Comparison of ENCODE assay signal across 8 cellular contexts in the genomic region with DNA sequence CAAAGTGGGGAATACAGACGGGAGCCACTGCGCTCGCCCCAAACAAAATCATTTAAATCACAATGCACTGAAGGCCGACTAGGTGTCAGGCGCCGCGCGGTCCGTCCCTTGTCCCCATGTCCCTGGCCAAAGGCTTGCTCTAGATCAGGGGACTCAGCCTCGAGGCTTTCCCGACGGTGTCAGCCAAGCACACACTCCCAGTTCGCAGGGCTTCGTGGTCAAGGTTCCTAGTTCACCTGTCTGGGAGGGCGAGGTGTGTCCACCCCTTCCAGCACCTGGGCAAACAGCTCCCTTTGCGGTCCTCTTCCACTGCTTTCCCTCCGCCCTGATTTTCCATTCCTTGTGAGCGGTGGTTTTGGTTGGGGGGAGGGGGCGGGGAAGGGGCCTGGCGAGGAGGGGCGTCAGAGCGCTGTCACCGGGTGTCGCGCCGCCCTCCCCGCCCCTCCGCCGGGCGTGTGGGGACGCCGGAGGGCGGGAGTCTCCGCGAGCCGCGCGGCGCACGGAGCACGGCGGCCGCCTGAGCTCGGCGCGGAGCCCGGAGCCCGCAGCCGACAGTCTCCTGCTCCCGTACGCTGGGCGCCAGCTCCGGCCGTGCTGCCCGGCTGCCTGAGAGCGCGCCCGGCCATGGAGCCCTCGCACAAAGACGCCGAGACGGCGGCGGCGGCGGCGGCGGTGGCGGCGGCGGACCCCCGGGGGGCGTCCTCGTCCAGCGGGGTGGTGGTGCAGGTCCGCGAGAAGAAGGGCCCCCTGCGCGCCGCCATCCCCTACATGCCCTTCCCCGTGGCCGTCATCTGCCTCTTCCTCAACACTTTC. TPM values are rescaled to one million over a fixed set of nuclear protein-coding genes. Genes with fewer than 3 reads are reported as not detected.
DNase-seq lines count a peak whose midpoint lies in the region; ATAC-seq, FAIRE-seq and TF ChIP-seq lines count a peak whose summit lies in the region.

A gene with protein sequence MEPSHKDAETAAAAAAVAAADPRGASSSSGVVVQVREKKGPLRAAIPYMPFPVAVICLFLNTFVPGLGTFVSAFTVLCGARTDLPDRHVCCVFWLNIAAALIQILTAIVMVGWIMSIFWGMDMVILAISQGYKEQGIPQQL (plus strand): TSS at position 484 of the 813 bp plus-strand sequence. CDS start 141 bp downstream, at position 625.

- WGBS in GM12878 (ENCODE audit: insufficient coverage, insufficient replicate concordance, low lambda C conversion rate, missing lambda C conversion rate), result 1% methylated on average over 42 of the region's 82 CpGs

- peak; percentile 55 for ATAC-seq in GM12878
- no peak for ATAC-seq in HG03097 (IDR thresholded peaks at IDR 0.05; ENCODE audit: low FRiP score, unreplicated experiment)

- H3K27ac Mint-ChIP-seq in immature natural killer cell, result no peak within 1 kb of the TSS

- RAD21 ChIA-PET in GM12878 (lab: Charles Lee; ENCODE audit: unreplicated experiment), result interaction anchor here (0.8 to 2.3 kb wide), 3 partner anchors 60 to 139 kb away, joined by 3 to 11 read pairs (median 5); no protein-coding TSS in a partner anchor

- POLR2A ChIA-PET in GM12878 (lab: Charles Lee), result no interaction called here

- H3K27me3 Mint-ChIP-seq in immature natural killer cell (ENCODE audit: low read depth in 3 of 3), result peaks cover 17 to 28% (median 22%) of the 10 kb centered on the region in 3 donors

- peaks cover 0 to 4% (median 0%) of the 10 kb centered on the region in 3 donors for H3K36me3 Mint-ChIP-seq in immature natural killer cell

- TF ChIP-seq RAD21 in GM12878 (IDR thresholded peaks at IDR 0.05; ENCODE audit: insufficient read depth, low read depth, low read length), result no peak

- in situ Hi-C loops in GM12878 (cut with MboI), result no loop called here

- no peak within 1 kb of the TSS; the same call in 1 of the 2 replicates for H3K4me3 ChIP-seq in GM12878

- H3K4me2 ChIP-seq in GM12878 (ENCODE audit: control insufficient read depth, insufficient read depth), result peak within 1 kb of the TSS; percentile 53

- intact Hi-C loops in GM12878 (cut with micrococcal nuclease; ENCODE audit: unreplicated experiment), result loop anchor here (5.0 kb wide), 2 partner anchors 59 to 279 kb away; no protein-coding TSS in a partner anchor

- H4K20me1 ChIP-seq in GM12878 (ENCODE audit: control insufficient read depth, insufficient read depth), result no peaks in the 10 kb centered on the region

- peaks cover 9% of the 10 kb centered on the region for H3K4me1 ChIP-seq in GM12878 (ENCODE audit: control insufficient read depth, insufficient read depth, low read length)

- H3K4me1 Mint-ChIP-seq in immature natural killer cell, result peaks cover 13 to 15% of the 10 kb centered on the region in 2 donors

- H3K9me3 ChIP-seq in GM12878 (replicated peaks; ENCODE audit: control insufficient read depth, insufficient read depth, low read length), result no peaks in the 10 kb centered on the region

- peaks cover 10 to 11% of the 10 kb centered on the region in 2 experiments; a peak in 3 of 4 replicates for H3K27me3 ChIP-seq in GM12878 (replicated peaks in 1 of 2; ENCODE audit: control insufficient read depth in 2 of 2, insufficient read depth in 2 of 2, low read length in 1 of 2)

- FAIRE-seq in GM12878 (lab: Jason Lieb, UNC), result no peak

- no peak within 1 kb of the TSS for H2AFZ ChIP-seq in GM12878 (ENCODE audit: control insufficient read depth, low read depth, low read length)

- BruUV-seq in GM12878 (replicated peaks; lab: Mats Ljungman, UMichigan), result no TSS peak

- TF ChIP-seq POLR2A in GM12878 (IDR thresholded peaks at IDR 0.05; ENCODE audit: low read depth, low read length), result no peak

- H3K36me3 ChIP-seq in GM12878 (ENCODE audit: control insufficient read depth in 2 of 2, insufficient read depth in 2 of 2, low read length in 1 of 2), result no peaks in the 10 kb centered on the region

- CTCF ChIA-PET in GM12878 (lab: Yijun Ruan, JAX), result interaction anchor here (0.6 to 2.7 kb wide), 17 partner anchors 10 to 434 kb away, joined by 3 to 20 read pairs (median 4); a partner anchor contains a TSS

- H3K4me3 Mint-ChIP-seq in immature natural killer cell, result peak within 1 kb of the TSS; percentile 50 to 72 (median 68)

- peak; percentile 72 for DNase-seq in NCI-H82 (lab: John Stamatoyannopoulos, UW)
- DNase-seq in NCI-H82 treated with DMSO at 0.1 percent for 48 hours (lab: John Stamatoyannopoulos, UW; ENCODE audit: unreplicated experiment), result no peak
- DNase-seq in NCI-H748 (lab: John Stamatoyannopoulos, UW; ENCODE audit: unreplicated experiment), result peak; percentile 65
- no peak for DNase-seq in GM12878 (ENCODE audit: low read depth, low spot score)
- peak in 1 of 3 donors; percentile 19 for DNase-seq in immature natural killer cell
- DNase-seq in stimulated activated CD4-positive, alpha-beta T cell treated with anti-CD3 and anti-CD28 coated beads, Interleukin-1b, Interleukin-23, amount 100 ng/mL, for 48 hours, result peak; percentile 6
- no peak for DNase-seq in effector CD8-positive, alpha-beta T cell (lab: John Stamatoyannopoulos, UW)

- SMC1A ChIA-PET in GM12878 (lab: Charles Lee; ENCODE audit: uncharacterized antibody, unreplicated experiment), result interaction anchor here (0.6 to 1.4 kb wide), 3 partner anchors 15 to 397 kb away, joined by 3 to 5 read pairs (median 3); no protein-coding TSS in a partner anchor

- no peak within 1 kb of the TSS for H3K9ac ChIP-seq in GM12878 (ENCODE audit: control insufficient read depth, insufficient read depth, low read length)

- no peaks in the 10 kb centered on the region for H3K79me2 ChIP-seq in GM12878 (ENCODE audit: control insufficient read depth, insufficient read depth, low read length)

- no peak for TF ChIP-seq CTCF in GM12878 (IDR thresholded peaks at IDR 0.05 in 2 of 3, conservative IDR thresholded peaks at IDR 0.05 in 1 of 3; ENCODE audit: control insufficient read depth in 2 of 3, extremely low read depth in 1 of 3, insufficient read depth in 1 of 3, low read depth in 3 of 3, low read length in 3 of 3)

- no peak within 1 kb of the TSS for H3K27ac ChIP-seq in GM12878 (ENCODE audit: control insufficient read depth, insufficient read depth)

- H3K9me3 Mint-ChIP-seq in immature natural killer cell, result peaks cover 0 to 4% (median 0%) of the 10 kb centered on the region in 6 donors

- TF ChIP-seq EP300 in GM12878 (IDR thresholded peaks at IDR 0.05; ENCODE audit: borderline replicate concordance in 1 of 2, control insufficient read depth in 1 of 2, low read depth in 2 of 2, low read length in 2 of 2), result no peak

TF ChIP-seq in GM12878, 131 proteins besides CTCF, POLR2A, EP300 and RAD21:
- TF ChIP-seq CBX3 (IDR thresholded peaks at IDR 0.05; ENCODE audit: borderline replicate concordance, low read depth), result no peak
- TF ChIP-seq SUZ12 (IDR thresholded peaks at IDR 0.05; ENCODE audit: unreplicated experiment), result peak; percentile 99
- peak; percentile 43; the same call in 1 of the 2 replicates for TF ChIP-seq LARP7 (IDR thresholded peaks at IDR 0.05)
- TF ChIP-seq EZH2 (IDR thresholded peaks at IDR 0.05; ENCODE audit: borderline replicate concordance, control insufficient read depth, low read depth, low read length), result peak; percentile 62; the same call in 1 of the 2 replicates
- TF ChIP-seq ZNF384 (IDR thresholded peaks at IDR 0.05; ENCODE audit: borderline replicate concordance, low read depth, low read length), result no peak

RNA-seq across cellular contexts. Expression of the gene that starts here (rescaled TPM):
- total RNA-seq in GM12878 (2013; cell fraction: nucleolus; rRNA removed), result 1.6 and 1.7 TPM in 2 replicates
- total RNA-seq in GM12878 (2014; rRNA removed), result under 0.01 TPM in 1 of 2 replicates, not detected in the other
- total RNA-seq in GM12878 (2014; rRNA removed; fragmentation: Illumina TruSeq; extraction: Trizol), result not detected in 2 replicates
- 0.10 TPM in 1 of 2 replicates, not detected in the other for total RNA-seq in GM12878 (2021)
- 0.03 TPM for polyA plus RNA-seq in GM12878 (2011; ENCODE audit: low read depth)
- polyA plus RNA-seq in GM12878 (2011; rRNA removed), result 0.15 and 0.17 TPM in 2 replicates
- 0.08 and 0.09 TPM in 2 replicates for polyA plus RNA-seq in GM12878 (2011; cell fraction: cytosol; rRNA removed)
- polyA plus RNA-seq in GM12878 (2011; cell fraction: nucleus; rRNA removed), result 0.53 and 0.94 TPM in 2 replicates
- polyA plus RNA-seq in GM12878 (2012), result 0.04 and 0.24 TPM in 2 replicates
- polyA plus RNA-seq in GM12878 (2014; fragmentation: Illumina TruSeq; extraction: Trizol), result 0.01 TPM in 1 of 2 replicates, not detected in the other
- polyA plus RNA-seq in GM12878 (2014; fragmentation: Nextera tagmentation; extraction: Ambion mirVana), result not detected
- 0.03 and 0.09 TPM in 2 replicates for polyA plus RNA-seq in GM12878 (2014; rRNA removed)
- polyA plus RNA-seq in GM12878 (2016; fragmentation: Nextera tagmentation; extraction: Ambion mirVana), result not detected
- 0.05 and 0.15 TPM in 2 replicates for polyA minus RNA-seq in GM12878 (2011; rRNA and poly(A)+ RNA removed)
- not detected in 2 replicates for polyA minus RNA-seq in GM12878 (2011; cell fraction: cytosol; rRNA and poly(A)+ RNA removed)
- 0.12 and 0.19 TPM in 2 replicates for polyA minus RNA-seq in GM12878 (2011; cell fraction: nucleus; rRNA and poly(A)+ RNA removed)
- not detected for polyA plus RNA-seq in immature natural killer cell

Comparison
In these comparisons a context has a peak if more than half of its experiments do, and no peak if none do; other contexts are left out.
1. DNase-seq: peak in NCI-H82 (single experiment), NCI-H748 (single experiment) and stimulated activated CD4-positive, alpha-beta T cell treated with anti-CD3 and anti-CD28 coated beads, Interleukin-1b, Interleukin-23, amount 100 ng/mL, for 48 hours (single experiment); none in NCI-H82 treated with DMSO at 0.1 percent for 48 hours (single experiment), GM12878 (single experiment) and effector CD8-positive, alpha-beta T cell (single experiment).